9 cellular contexts compared by ENCODE assay signal in the genomic region with DNA sequence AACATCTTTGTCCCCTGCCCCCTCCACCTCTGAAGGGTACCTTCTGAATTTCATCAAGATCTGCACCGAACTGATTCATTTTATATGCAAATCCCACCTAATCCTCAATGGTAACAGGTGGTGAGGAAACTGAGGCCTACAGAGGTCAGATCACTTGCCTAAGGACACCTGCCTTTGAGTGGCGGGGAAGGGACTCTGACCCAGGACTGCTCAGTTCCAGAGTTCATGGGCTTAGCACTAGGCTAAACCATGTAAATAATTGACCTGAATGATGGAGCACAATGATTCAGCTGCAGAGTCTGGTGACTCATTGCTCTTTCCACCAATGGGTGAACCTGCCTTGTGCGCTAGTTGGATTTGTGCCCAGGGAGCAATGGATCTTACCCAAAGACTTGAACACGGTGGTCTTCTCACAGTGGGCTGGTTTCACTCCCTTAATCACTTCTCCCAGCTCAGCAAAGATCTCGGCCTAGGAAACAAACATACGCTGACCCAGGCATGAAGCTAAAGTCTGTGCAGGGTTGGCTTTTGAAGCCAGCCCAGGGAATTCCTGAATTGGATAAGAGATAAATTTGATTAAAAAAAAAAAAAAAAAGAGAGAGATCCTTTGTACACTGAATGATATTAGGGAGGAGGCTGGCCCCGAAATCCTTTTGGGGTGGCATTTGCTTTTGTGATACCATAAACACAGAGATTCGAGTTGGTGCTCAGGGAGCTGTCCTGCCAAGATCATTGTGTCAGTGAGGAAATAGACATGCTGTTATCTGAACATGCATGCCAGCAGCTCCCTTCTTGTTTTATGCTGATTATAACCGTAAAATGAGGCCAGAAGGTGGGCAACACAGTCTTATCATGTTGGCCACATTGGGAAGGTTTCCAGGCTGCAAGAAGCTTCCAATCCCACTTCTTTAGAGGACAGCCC. TPM values are rescaled to one million over a fixed set of nuclear protein-coding genes. Genes with fewer than 3 reads are reported as not detected.
DNase-seq lines count a peak whose midpoint lies in the region; ATAC-seq and TF ChIP-seq lines count a peak whose summit lies in the region.
"Had no signal": no experiment of that assay in that cellular context is flagged by ENCODE, and none has a peak within 500 bp of the region (broad histone marks: within the 10 kb centered on the region; RNA-seq: fewer than 3 reads in every experiment).

No MANE protein-coding gene starts in this region.

- H3K27ac ChIP-seq in SJSA1, result no peak overlapping the region
- H3K27ac ChIP-seq in heart right ventricle, result peak overlapping the region in 6 of 10 donors; percentile 15 to 61 (median 56)

- H3K36me3 Mint-ChIP-seq in activated naive CD4-positive, alpha-beta T cell treated with anti-CD3 and anti-CD28 coated beads, Interleukin-2, amount 10 ng/mL, durations not matched to agents 7 days and 5 days, result no peaks in the 10 kb centered on the region

- WGBS in heart right ventricle, 2 donors, result 64 to 69% methylated on average over 9 of the region's 9 CpGs

- H3K4me3 ChIP-seq in SJSA1 (no peak overlapping the region), heart right ventricle (no peak overlapping the region)

- no peak overlapping the region for H3K4me3 Mint-ChIP-seq in activated naive CD4-positive, alpha-beta T cell treated with anti-CD3 and anti-CD28 coated beads, Interleukin-2, amount 10 ng/mL, durations not matched to agents 7 days and 5 days
- H3K4me3 Mint-ChIP-seq: activated CD4-positive, alpha-beta T cell treated with anti-CD3 and anti-CD28 coated beads for 36 hours had no signal

- DNase-seq in NCI-H1436 (lab: John Stamatoyannopoulos, UW) (peak; percentile 19), NCI-H1436 treated with DMSO at 0.1 percent for 48 hours (lab: John Stamatoyannopoulos, UW) (no peak), SJSA1 (ENCODE audit: low read depth in 1 of 2, low spot score in 2 of 2) (peak; percentile 9 to 59), heart right ventricle (peak in 1 of 2 donors; percentile 16), ureter (ENCODE audit: low spot score) (peak; percentile 53)
- DNase-seq in activated naive CD4-positive, alpha-beta T cell treated with anti-CD3 and anti-CD28 coated beads, Interleukin-2, amount 10 ng/mL, durations not matched to agents 7 days and 5 days, result no peak
- DNase-seq: activated CD4-positive, alpha-beta T cell treated with anti-CD3 and anti-CD28 coated beads for 36 hours had no signal

- no peaks in the 10 kb centered on the region for H3K36me3 ChIP-seq in SJSA1
- H3K36me3 ChIP-seq in heart right ventricle, result peaks cover 0 to 22% (median 0%) of the 10 kb centered on the region in 9 donors

- TF ChIP-seq CTCF in heart right ventricle (IDR thresholded peaks at IDR 0.05), result no peak

- CTCF ChIA-PET in activated naive CD4-positive, alpha-beta T cell treated with anti-CD3 and anti-CD28 coated beads, Interleukin-2, amount 10 ng/mL, durations not matched to agents 7 days and 5 days (lab: Charles Lee), result no interaction called here

- no peaks in the 10 kb centered on the region for H3K9me3 ChIP-seq in SJSA1 (replicated peaks)
- H3K9me3 ChIP-seq in heart right ventricle, result no peaks in the 10 kb centered on the region

- H3K27me3 ChIP-seq in SJSA1 (replicated peaks) (peaks cover 3% of the 10 kb centered on the region; the same call in 1 of the 2 replicates), heart right ventricle (no peaks in the 10 kb centered on the region)

- H3K27ac Mint-ChIP-seq in activated naive CD4-positive, alpha-beta T cell treated with anti-CD3 and anti-CD28 coated beads, Interleukin-2, amount 10 ng/mL, durations not matched to agents 7 days and 5 days, result no peak overlapping the region
- H3K27ac Mint-ChIP-seq: activated CD4-positive, alpha-beta T cell treated with anti-CD3 and anti-CD28 coated beads for 36 hours had no signal

- no peaks in the 10 kb centered on the region for H3K9me3 Mint-ChIP-seq in activated naive CD4-positive, alpha-beta T cell treated with anti-CD3 and anti-CD28 coated beads, Interleukin-2, amount 10 ng/mL, durations not matched to agents 7 days and 5 days

- intact Hi-C loops in heart right ventricle (cut with DNase I), result no loop called here

- H3K4me1 ChIP-seq in SJSA1 (replicated peaks), result no peaks in the 10 kb centered on the region
- peaks cover 12 to 50% (median 25%) of the 10 kb centered on the region in 9 donors for H3K4me1 ChIP-seq in heart right ventricle

- no peaks in the 10 kb centered on the region for H3K4me1 Mint-ChIP-seq in activated naive CD4-positive, alpha-beta T cell treated with anti-CD3 and anti-CD28 coated beads, Interleukin-2, amount 10 ng/mL, durations not matched to agents 7 days and 5 days
- H3K4me1 Mint-ChIP-seq: activated CD4-positive, alpha-beta T cell treated with anti-CD3 and anti-CD28 coated beads for 36 hours had no signal

- peaks cover 4% of the 10 kb centered on the region for H3K27me3 Mint-ChIP-seq in activated naive CD4-positive, alpha-beta T cell treated with anti-CD3 and anti-CD28 coated beads, Interleukin-2, amount 10 ng/mL, durations not matched to agents 7 days and 5 days

- ATAC-seq in heart right ventricle (peak in 2 of 8 donors; percentile 23 to 60), GM19467 (IDR thresholded peaks at IDR 0.05; ENCODE audit: unreplicated experiment) (no peak), HG02610 (IDR thresholded peaks at IDR 0.05; ENCODE audit: unreplicated experiment) (no peak)
- ATAC-seq: activated CD4-positive, alpha-beta T cell treated with anti-CD3 and anti-CD28 coated beads for 36 hours had no signal

RNA-seq across cellular contexts. Expression of gene CRYM, which starts 17.0 kb away (rescaled TPM):
- total RNA-seq in SJSA1 (2014; rRNA removed; shearing (Covaris generic)), result not detected in 2 replicates
- total RNA-seq in heart right ventricle, result 100 to 1,000 TPM in 7 of 10 donors, 10 to 100 TPM in 3; 31.9 to 265 (median 186) TPM
- 10 to 100 TPM; 37.1 to 47.0 TPM for polyA plus RNA-seq in heart right ventricle
- 11.5 TPM for total RNA-seq in ureter
- total RNA-seq: activated CD4-positive, alpha-beta T cell treated with anti-CD3 and anti-CD28 coated beads for 36 hours had no signal

RNA-seq across cellular contexts. Expression of gene ANKS4B, which starts 27.6 kb away (rescaled TPM):
- not detected in 2 replicates for total RNA-seq in SJSA1 (2014; rRNA removed; shearing (Covaris generic))
- total RNA-seq in heart right ventricle (not detected), ureter (not detected)
- polyA plus RNA-seq in heart right ventricle, result not detected
- total RNA-seq: activated CD4-positive, alpha-beta T cell treated with anti-CD3 and anti-CD28 coated beads for 36 hours had no signal

RNA-seq across cellular contexts. Expression of gene ZP2, which starts 49.8 kb away (rescaled TPM):
- not detected in 2 replicates for total RNA-seq in SJSA1 (2014; rRNA removed; shearing (Covaris generic))
- total RNA-seq in heart right ventricle, result not detected
- polyA plus RNA-seq in heart right ventricle, result not detected
- not detected for total RNA-seq in ureter
- total RNA-seq: activated CD4-positive, alpha-beta T cell treated with anti-CD3 and anti-CD28 coated beads for 36 hours had no signal

Comparison
In these comparisons a context has a peak if more than half of its experiments do, and no peak if none do; other contexts are left out.
1. DNase-seq: peak in NCI-H1436 (single experiment), SJSA1 (2 of 2) and ureter (single experiment); none in NCI-H1436 treated with DMSO at 0.1 percent for 48 hours (single experiment) and activated naive CD4-positive, alpha-beta T cell treated with anti-CD3 and anti-CD28 coated beads, Interleukin-2, amount 10 ng/mL, durations not matched to agents 7 days and 5 days (single experiment).
2. RNA of gene CRYM, which starts 17.0 kb away (total RNA-seq): 31.9 to 265 TPM in heart right ventricle and 11.5 TPM in ureter (single experiment); not detected in SJSA1; every median in the first group is over 10 times any median in the second.